ENCODE assay signal across 14 cellular contexts in the genomic region with DNA sequence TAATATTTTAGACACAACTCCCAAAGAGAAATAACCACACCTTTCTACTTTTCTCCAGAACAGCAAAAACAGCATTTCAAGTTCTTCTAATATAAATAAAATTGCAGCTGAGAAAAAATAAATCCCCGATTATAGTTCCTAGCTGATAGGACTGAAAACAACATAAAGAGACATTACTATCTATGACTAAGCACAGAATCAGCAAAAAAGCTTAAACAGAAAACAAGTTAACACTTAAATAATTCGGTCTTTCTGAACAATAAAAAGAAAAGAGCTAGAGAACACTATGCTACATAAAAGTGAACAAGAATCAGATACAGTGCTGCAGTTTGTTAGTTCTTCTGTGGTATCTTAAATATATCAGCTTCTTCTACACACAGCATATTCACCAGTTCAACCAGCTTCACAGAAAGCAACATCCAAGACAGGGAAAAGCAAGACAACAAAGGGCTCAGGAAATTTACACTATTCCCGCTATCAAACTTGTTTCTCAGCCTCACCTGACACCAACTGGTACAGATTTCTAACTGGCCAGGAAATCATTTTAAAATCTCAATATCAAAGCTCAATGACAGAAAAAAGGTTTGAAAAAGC. TPM values are rescaled to one million over a fixed set of nuclear protein-coding genes. Genes with fewer than 3 reads are reported as not detected.
DNase-seq lines count a peak whose midpoint lies in the region; ATAC-seq and TF ChIP-seq lines count a peak whose summit lies in the region.
"Had no signal": no experiment of that assay in that cellular context is flagged by ENCODE, and none has a peak within 500 bp of the region (broad histone marks: within the 10 kb centered on the region; RNA-seq: fewer than 3 reads in every experiment).

No MANE protein-coding gene starts in this region.

- no peak overlapping the region for H2BK5ac ChIP-seq in H9 (ENCODE audit: insufficient read length, low read length)

- H3K4me1 Mint-ChIP-seq in H9: peaks cover 18 to 24% of the 10 kb centered on the region in 2 experiments
- H3K4me1 Mint-ChIP-seq: activated CD4-positive, alpha-beta T cell treated with anti-CD3 and anti-CD28 coated beads, Interleukin-2, amount 10 ng/mL, durations not matched to agents 7 days and 5 days had no signal

- no peak overlapping the region for H2BK12ac ChIP-seq in H9 (ENCODE audit: insufficient read length, low read depth, low read length)

- no peak overlapping the region for H2AK5ac ChIP-seq in H9 (ENCODE audit: insufficient read length, low read length)

- H2BK120ac ChIP-seq in H9 (ENCODE audit: low read depth, low read length, poor library complexity, severe bottlenecking): no peak overlapping the region

- H2BK20ac ChIP-seq in H9 (ENCODE audit: low read depth, low read length, poor library complexity, severe bottlenecking): no peak overlapping the region

- TF ChIP-seq CTCF in H9 (conservative IDR thresholded peaks at IDR 0.05) (no peak), VCaP (conservative IDR thresholded peaks at IDR 0.05) (no peak), fibroblast of the aortic adventitia (IDR thresholded peaks at IDR 0.05; ENCODE audit: insufficient read depth, low read length) (no peak), heart left ventricle (IDR thresholded peaks at IDR 0.05) (no peak)

- H3K23ac ChIP-seq in H9 (ENCODE audit: insufficient read length, low read depth, low read length): no peak overlapping the region

- H3K27me3 Mint-ChIP-seq in H9 (ENCODE audit: low read depth): no peaks in the 10 kb centered on the region
- H3K27me3 Mint-ChIP-seq: activated CD4-positive, alpha-beta T cell treated with anti-CD3 and anti-CD28 coated beads, Interleukin-2, amount 10 ng/mL, durations not matched to agents 7 days and 5 days; CD4-positive, CD25-positive, alpha-beta regulatory T cell had no signal

- DNase-seq in H9: no peak
- DNase-seq in fibroblast of the aortic adventitia (ENCODE audit: low read depth): peak; percentile 28
- no peak for DNase-seq in UCSD-AML1 (lab: John Stamatoyannopoulos, UW; ENCODE audit: unreplicated experiment)
- DNase-seq in KG1 (lab: John Stamatoyannopoulos, UW): no peak
- no peak for DNase-seq in heart left ventricle
- DNase-seq: activated CD4-positive, alpha-beta T cell treated with anti-CD3 and anti-CD28 coated beads, Interleukin-2, amount 10 ng/mL, durations not matched to agents 7 days and 5 days; caudate nucleus; CD4-positive, CD25-positive, alpha-beta regulatory T cell had no signal

- H3T11ph ChIP-seq in H9 (ENCODE audit: low read length): no peak overlapping the region

- H3K27ac Mint-ChIP-seq in H9: peak overlapping the region; percentile 42 to 70 (median 64); a peak in 5 of 7 replicates
- H3K27ac Mint-ChIP-seq: activated CD4-positive, alpha-beta T cell treated with anti-CD3 and anti-CD28 coated beads, Interleukin-2, amount 10 ng/mL, durations not matched to agents 7 days and 5 days; activated T-helper 2 cell treated with anti-CD3 and anti-CD28 coated beads, Interferon-gamma antibody, Interleukin-2, Interleukin-4, amounts not matched to agents 10 μg/mL and 5 μg/mL and 100 μg/mL, durations not matched to agents 14 hours and 24 hours and 36 hours had no signal

- no peak overlapping the region for H4K8ac ChIP-seq in H9 (replicated peaks; ENCODE audit: insufficient read length, low read depth, low read length)

- H3K9me3 ChIP-seq in H9 (ENCODE audit: control insufficient read depth, low read depth, low read length): no peaks in the 10 kb centered on the region
- no peaks in the 10 kb centered on the region for H3K9me3 ChIP-seq in skeletal muscle tissue (ENCODE audit: control insufficient read depth in 3 of 3, low read length in 3 of 3)
- H3K9me3 ChIP-seq in heart left ventricle: no peaks in the 10 kb centered on the region
- H3K9me3 ChIP-seq: neutrophil had no signal

- H3K9ac ChIP-seq in H9 (ENCODE audit: extremely low read depth, insufficient read length, low read length) (no peak overlapping the region), skeletal muscle tissue (ENCODE audit: low read depth in 1 of 3, low read length in 3 of 3) (peak overlapping the region in 1 of 3 donors; percentile 34)

- no peaks in the 10 kb centered on the region for H3K79me2 ChIP-seq in H9 (ENCODE audit: insufficient read depth, low read length)

- no peak overlapping the region for H2BK15ac ChIP-seq in H9 (ENCODE audit: low read depth, low read length)

- no peak overlapping the region for H3K18ac ChIP-seq in H9 (ENCODE audit: insufficient read length, low read depth, low read length)

- H3K9me3 Mint-ChIP-seq in H9: no peaks in the 10 kb centered on the region
- H3K9me3 Mint-ChIP-seq: activated CD4-positive, alpha-beta T cell treated with anti-CD3 and anti-CD28 coated beads, Interleukin-2, amount 10 ng/mL, durations not matched to agents 7 days and 5 days; activated T-helper 2 cell treated with anti-CD3 and anti-CD28 coated beads, Interferon-gamma antibody, Interleukin-2, Interleukin-4, amounts not matched to agents 10 μg/mL and 5 μg/mL and 100 μg/mL, durations not matched to agents 14 hours and 24 hours and 36 hours; CD4-positive, CD25-positive, alpha-beta regulatory T cell had no signal

- H4K91ac ChIP-seq in H9 (ENCODE audit: insufficient read length, low read depth, low read length): no peak overlapping the region

- H3K14ac ChIP-seq in H9 (ENCODE audit: insufficient read depth, low read length): no peak overlapping the region

- no peak overlapping the region for H3K4ac ChIP-seq in H9 (ENCODE audit: low read depth, low read length)

- H4K5ac ChIP-seq in H9 (ENCODE audit: insufficient read length, low read depth, low read length): no peak overlapping the region

- no peak overlapping the region for H3K4me2 ChIP-seq in H9 (ENCODE audit: insufficient read depth, insufficient read length, low read length)

- no peak for TF ChIP-seq POLR2A in heart left ventricle (IDR thresholded peaks at IDR 0.05)

- H3K79me1 ChIP-seq in H9 (ENCODE audit: insufficient read depth, low read depth, low read length, poor library complexity, severe bottlenecking): no peaks in the 10 kb centered on the region

- H4K20me1 ChIP-seq in H9 (ENCODE audit: control insufficient read depth, insufficient read depth, insufficient read length): no peaks in the 10 kb centered on the region

- H3K4me1 ChIP-seq in H9 (ENCODE audit: insufficient read depth, low read length) (peaks cover 2% of the 10 kb centered on the region; the same call in 1 of the 2 replicates), skeletal muscle tissue (ENCODE audit: control insufficient read depth in 3 of 3, insufficient read depth in 3 of 3, low read length in 3 of 3) (peaks cover 9 to 36% (median 12%) of the 10 kb centered on the region in 3 donors), heart left ventricle (peaks cover 0 to 8% (median 0%) of the 10 kb centered on the region in 12 donors)

- H3K56ac ChIP-seq in H9 (ENCODE audit: insufficient read length, low read depth, low read length): no peak overlapping the region

- no peaks in the 10 kb centered on the region for H3K23me2 ChIP-seq in H9 (ENCODE audit: insufficient read length, low read depth, low read length, poor library complexity, severe bottlenecking)

- H3K27me3 ChIP-seq in H9 (ENCODE audit: insufficient read depth, low read length): no peaks in the 10 kb centered on the region
- H3K27me3 ChIP-seq in skeletal muscle tissue (ENCODE audit: control insufficient read depth in 3 of 3, insufficient read depth in 3 of 3, low read length in 3 of 3): no peaks in the 10 kb centered on the region
- no peaks in the 10 kb centered on the region for H3K27me3 ChIP-seq in heart left ventricle
- H3K27me3 ChIP-seq: neutrophil had no signal

- peaks cover 4 to 28% (median 13%) of the 10 kb centered on the region in 3 experiments; a peak in 5 of 7 replicates for H3K36me3 Mint-ChIP-seq in H9 (ENCODE audit: insufficient read depth in 1 of 3, low read depth in 3 of 3)

- no peak overlapping the region for H3K4me3 Mint-ChIP-seq in H9
- H3K4me3 Mint-ChIP-seq: activated CD4-positive, alpha-beta T cell treated with anti-CD3 and anti-CD28 coated beads, Interleukin-2, amount 10 ng/mL, durations not matched to agents 7 days and 5 days; CD4-positive, CD25-positive, alpha-beta regulatory T cell had no signal

- peaks cover 7 to 39% (median 23%) of the 10 kb centered on the region in 3 donors for H3K36me3 ChIP-seq in skeletal muscle tissue (ENCODE audit: control insufficient read depth in 3 of 3, insufficient read depth in 3 of 3, low read length in 3 of 3)
- H3K36me3 ChIP-seq in heart left ventricle: peaks cover 0 to 56% (median 28%) of the 10 kb centered on the region in 9 donors

- no peak overlapping the region for H2AFZ ChIP-seq in H9 (ENCODE audit: low read length)

- intact Hi-C loops in heart left ventricle (cut with DNase I): no loop called here

- no peak overlapping the region for H3K27ac ChIP-seq in H9 (ENCODE audit: insufficient read length, low read depth, low read length)
- peak overlapping the region; percentile 63 for H3K27ac ChIP-seq in VCaP
- peak overlapping the region; percentile 7 for H3K27ac ChIP-seq in skeletal muscle tissue (ENCODE audit: low read depth, low read length)
- H3K27ac ChIP-seq in heart left ventricle: peak overlapping the region in 2 of 12 donors; percentile 18 to 19
- H3K27ac ChIP-seq: neutrophil had no signal

- H3K4me3 ChIP-seq in fibroblast of the aortic adventitia (ENCODE audit: low read depth, low read length) (peak overlapping the region; percentile 3), skeletal muscle tissue (ENCODE audit: low read length in 3 of 3) (no peak overlapping the region), heart left ventricle (no peak overlapping the region)
- H3K4me3 ChIP-seq: K562 had no signal

- WGBS in H9 (ENCODE audit: extremely low coverage, insufficient read length, low lambda C conversion rate): no CpG with 5 or more reads among the region's 3 CpGs
- WGBS in heart left ventricle, 4 donors: 87 to 91% (median 87%) methylated on average over 3 of the region's 3 CpGs

- no peak for ATAC-seq in heart left ventricle
- ATAC-seq in HG03439 (IDR thresholded peaks at IDR 0.05; ENCODE audit: unreplicated experiment): no peak
- ATAC-seq: K562 had no signal

RNA-seq across cellular contexts. Expression of gene FEZ2, which starts 28.6 kb away (rescaled TPM):
- 22.0 and 27.7 TPM in 2 replicates for total RNA-seq in H9 (2021)
- 62.8 and 93.5 TPM in 2 replicates for total RNA-seq in fibroblast of the aortic adventitia (ENCODE audit: low replicate concordance)
- 61.6 TPM for total RNA-seq in skeletal muscle tissue
- total RNA-seq in heart left ventricle: 10 to 100 TPM; 39.4 to 55.4 (median 50.2) TPM
- polyA plus RNA-seq in heart left ventricle: 10 to 100 TPM; 26.5 to 29.8 TPM
